In genomic region chr21:31714741-31715365, GRCh38 we compare ENCODE assay signal across 1 cellular context.
TF ChIP-seq lines count a peak whose summit lies in the region.

No MANE protein-coding gene starts in this region.

TF ChIP-seq in IMR-90, 13 proteins besides CTCF, POLR2A, EP300 and RAD21:
- TF ChIP-seq MAZ (IDR thresholded peaks at IDR 0.05; ENCODE audit: borderline replicate concordance, low read depth, low read length) (no peak), MXI1 (IDR thresholded peaks at IDR 0.05; ENCODE audit: borderline replicate concordance, low read depth, low read length) (no peak), MAFK (IDR thresholded peaks at IDR 0.05; ENCODE audit: low read depth, low read length) (no peak)
